In the genomic region with DNA sequence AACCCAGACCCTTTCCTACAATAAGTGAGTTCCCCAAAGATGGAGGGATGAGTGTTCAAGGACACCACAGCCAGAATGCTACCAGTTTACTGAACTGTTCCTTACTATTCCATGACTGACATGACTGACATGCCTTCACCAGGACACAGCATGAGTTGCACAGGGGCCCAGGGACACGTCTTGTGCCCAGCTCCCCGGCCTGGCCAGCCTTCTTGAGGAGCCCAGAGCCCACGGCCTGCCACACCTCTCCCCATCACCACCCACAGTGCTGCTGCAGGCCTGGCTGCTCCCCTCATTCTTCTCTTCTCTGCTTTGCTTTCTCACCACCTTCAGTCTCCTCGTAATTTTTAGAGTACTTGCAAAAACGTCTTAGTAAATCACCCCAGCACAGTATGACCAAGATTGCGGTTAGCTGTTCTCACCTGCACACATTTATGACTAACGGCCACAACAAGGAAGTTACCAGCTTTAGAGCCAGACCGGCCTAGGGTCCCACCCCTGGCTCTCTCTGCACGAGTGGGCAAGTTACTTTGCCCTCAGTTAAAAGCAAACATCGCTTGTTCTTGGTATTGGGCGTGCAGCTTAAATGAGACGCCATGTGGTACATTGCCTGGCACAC, we compare ENCODE assay signal across 12 cellular contexts. TPM values are rescaled to one million over a fixed set of nuclear protein-coding genes. Genes with fewer than 3 reads are reported as not detected.
DNase-seq lines count a peak whose midpoint lies in the region; ATAC-seq, FAIRE-seq and TF ChIP-seq lines count a peak whose summit lies in the region.
"Had no signal": no experiment of that assay in that cellular context is flagged by ENCODE, and none has a peak within 500 bp of the region (broad histone marks: within the 10 kb centered on the region; RNA-seq: fewer than 3 reads in every experiment).

No MANE protein-coding gene starts in this region.

- peak overlapping the region; percentile 38; the same call in 1 of the 2 replicates for H4K8ac ChIP-seq in H1 (ENCODE audit: extremely low read depth, insufficient read depth, low read length)

- H3K27me3 ChIP-seq in H1 (replicated peaks in 1 of 4; ENCODE audit: control insufficient read depth in 3 of 4, extremely low read depth in 1 of 4, insufficient read depth in 3 of 4, low read length in 3 of 4): no peaks in the 10 kb centered on the region
- no peaks in the 10 kb centered on the region for H3K27me3 ChIP-seq in breast epithelium
- H3K27me3 ChIP-seq: BLaER1 treated with 17β-estradiol and CSF1 and Interleukin-3, amounts not matched to agents 10 nM and 100 nM had no signal

- no peak overlapping the region for H2AK5ac ChIP-seq in H1 (ENCODE audit: low read depth, low read length)

- no peak overlapping the region; the same call in 1 of the 2 replicates for H2BK5ac ChIP-seq in H1 (ENCODE audit: low read depth, low read length)

- H3K23ac ChIP-seq in H1 (ENCODE audit: insufficient read length): no peak overlapping the region

- H3K36me3 ChIP-seq in H1 (ENCODE audit: control insufficient read depth in 2 of 4, insufficient read depth in 4 of 4, low read length in 3 of 4) (peaks cover 0 to 7% (median 3%) of the 10 kb centered on the region in 4 experiments; a peak in 5 of 8 replicates), breast epithelium (no peaks in the 10 kb centered on the region)

- no peak overlapping the region for H2BK15ac ChIP-seq in H1 (ENCODE audit: low read length)

- H3K4me3 Mint-ChIP-seq in activated naive CD8-positive, alpha-beta T cell: no peak overlapping the region
- no peak overlapping the region for H3K4me3 Mint-ChIP-seq in activated naive CD8-positive, alpha-beta T cell treated with anti-CD3 and anti-CD28 coated beads for 36 hours

- no peak for FAIRE-seq in H1 (lab: Jason Lieb, UNC)

- no peaks in the 10 kb centered on the region for H3K27me3 Mint-ChIP-seq in activated naive CD8-positive, alpha-beta T cell
- H3K27me3 Mint-ChIP-seq in activated naive CD8-positive, alpha-beta T cell treated with anti-CD3 and anti-CD28 coated beads for 36 hours: no peaks in the 10 kb centered on the region

- H3K4ac ChIP-seq in H1 (replicated peaks; ENCODE audit: insufficient read length, low read depth, low read length): no peak overlapping the region

- WGBS in H1 (ENCODE audit: extremely low coverage in 1 of 2, insufficient coverage in 1 of 2, insufficient read length in 1 of 2, insufficient replicate concordance in 2 of 2, low coverage in 1 of 2, low lambda C conversion rate in 2 of 2, missing lambda C conversion rate in 1 of 2), 2 experiments: 90% methylated on average over 12 of the region's 12 CpGs; no CpG with 5 or more reads in 1 of the 2 experiments

- peaks cover 14% of the 10 kb centered on the region for H3K36me3 Mint-ChIP-seq in activated naive CD8-positive, alpha-beta T cell
- peaks cover 22% of the 10 kb centered on the region for H3K36me3 Mint-ChIP-seq in activated naive CD8-positive, alpha-beta T cell treated with anti-CD3 and anti-CD28 coated beads for 36 hours

- no peak for TF ChIP-seq RAD21 in H1 (IDR thresholded peaks at IDR 0.05 in 1 of 2, conservative IDR thresholded peaks at IDR 0.05 in 1 of 2; ENCODE audit: low read depth in 2 of 2, low read length in 2 of 2)

- H2AFZ ChIP-seq in H1 (ENCODE audit: low read length): no peak overlapping the region

- H3K9me3 ChIP-seq in H1 (ENCODE audit: insufficient read depth in 2 of 2, low read depth in 1 of 2, low read length in 1 of 2) (peaks cover 0 to 6% of the 10 kb centered on the region in 2 experiments; a peak in 2 of 4 replicates), breast epithelium (no peaks in the 10 kb centered on the region)

- H3K27ac ChIP-seq in H1 (ENCODE audit: low read depth, low read length) (no peak overlapping the region), breast epithelium (peak overlapping the region in 1 of 2 donors; percentile 19)
- H3K27ac ChIP-seq: BLaER1 treated with 17β-estradiol and CSF1 and Interleukin-3, amounts not matched to agents 10 nM and 100 nM had no signal

- TF ChIP-seq CTCF in H1 (IDR thresholded peaks at IDR 0.05; ENCODE audit: control extremely low read depth in 1 of 3, insufficient read depth in 1 of 3, low read depth in 1 of 3, low read length in 3 of 3): no peak
- no peak for TF ChIP-seq CTCF in breast epithelium (IDR thresholded peaks at IDR 0.05)

- H4K20me1 ChIP-seq in H1 (replicated peaks in 1 of 2; ENCODE audit: control insufficient read depth in 1 of 2, insufficient read depth in 2 of 2, low read length in 2 of 2): no peaks in the 10 kb centered on the region

- H3K27ac Mint-ChIP-seq in activated naive CD8-positive, alpha-beta T cell: peak overlapping the region; percentile 4
- H3K27ac Mint-ChIP-seq in activated naive CD8-positive, alpha-beta T cell treated with anti-CD3 and anti-CD28 coated beads for 36 hours: no peak overlapping the region

- no peak for TF ChIP-seq POLR2A in H1 (IDR thresholded peaks at IDR 0.05; ENCODE audit: control extremely low read depth in 1 of 2, low read depth in 2 of 2, low read length in 2 of 2)
- no peak for TF ChIP-seq POLR2A in breast epithelium (IDR thresholded peaks at IDR 0.05)

- peaks cover 4% of the 10 kb centered on the region; the same call in 1 of the 2 replicates for H3K79me1 ChIP-seq in H1 (ENCODE audit: low read depth, low read length)

- no peak overlapping the region for H3K18ac ChIP-seq in H1 (ENCODE audit: extremely low read depth, low read length)

- no peaks in the 10 kb centered on the region for H3K23me2 ChIP-seq in H1 (ENCODE audit: low read depth, low read length)

- CTCF ChIA-PET in H1 (lab: Charles Lee; ENCODE audit: partially characterized antibody): interaction anchor here (0.6 to 1.9 kb wide), 2 partner anchors 31 to 99 kb away, joined by 3 to 11 read pairs; no protein-coding TSS in a partner anchor

- ATAC-seq in HG03432 (IDR thresholded peaks at IDR 0.05; ENCODE audit: unreplicated experiment): peak; percentile 99
- no peak for ATAC-seq in GM18870 (IDR thresholded peaks at IDR 0.05; ENCODE audit: unreplicated experiment)

- no peak overlapping the region for H3K9ac ChIP-seq in H1 (replicated peaks in 1 of 4; ENCODE audit: extremely low read depth in 1 of 4, low read depth in 3 of 4, low read length in 3 of 4)
- H3K9ac ChIP-seq: BLaER1 treated with 17β-estradiol and CSF1 and Interleukin-3, amounts not matched to agents 10 nM and 100 nM had no signal

- no peak overlapping the region for H3K14ac ChIP-seq in H1 (ENCODE audit: insufficient read length)

- peaks cover 0 to 59% of the 10 kb centered on the region in 2 experiments; a peak in 3 of 4 replicates for H3K79me2 ChIP-seq in H1 (ENCODE audit: control insufficient read depth in 1 of 2, insufficient read depth in 2 of 2, low read length in 2 of 2)

- no peaks in the 10 kb centered on the region for H3K4me1 ChIP-seq in H1 (replicated peaks in 1 of 4; ENCODE audit: control insufficient read depth in 3 of 4, insufficient read depth in 4 of 4, low read length in 3 of 4)
- H3K4me1 ChIP-seq in breast epithelium: no peaks in the 10 kb centered on the region
- H3K4me1 ChIP-seq: BLaER1 treated with 17β-estradiol and CSF1 and Interleukin-3, amounts not matched to agents 10 nM and 100 nM had no signal

- no peak overlapping the region for H4K91ac ChIP-seq in H1 (replicated peaks; ENCODE audit: insufficient read length, low read length)

- no peak overlapping the region for H3K56ac ChIP-seq in H1 (replicated peaks; ENCODE audit: insufficient read length, low read depth, low read length)

- no peaks in the 10 kb centered on the region for H3K9me3 Mint-ChIP-seq in activated naive CD8-positive, alpha-beta T cell (ENCODE audit: low read depth)
- H3K9me3 Mint-ChIP-seq in activated naive CD8-positive, alpha-beta T cell treated with anti-CD3 and anti-CD28 coated beads for 36 hours: no peaks in the 10 kb centered on the region

- no peak overlapping the region for H3K4me2 ChIP-seq in H1 (ENCODE audit: insufficient read depth in 1 of 2, low read depth in 2 of 2, low read length in 2 of 2)
- H3K4me2 ChIP-seq: BLaER1 treated with 17β-estradiol and CSF1 and Interleukin-3, amounts not matched to agents 10 nM and 100 nM had no signal

- TF ChIP-seq EP300 in H1 (IDR thresholded peaks at IDR 0.05; ENCODE audit: borderline replicate concordance in 1 of 2, low read depth in 2 of 2, low read length in 2 of 2): no peak

- POLR2A ChIA-PET in H1 (lab: Charles Lee; ENCODE audit: partially characterized antibody): interaction anchor here (1.2 to 2.0 kb wide), 3 partner anchors 13 to 19 kb away, joined by 4 to 5 read pairs (median 4); a partner anchor contains a TSS

- H4K5ac ChIP-seq in H1 (ENCODE audit: insufficient read length, low read depth, low read length): no peak overlapping the region

- no peak overlapping the region for H2BK20ac ChIP-seq in H1 (ENCODE audit: low read length)

- H3K4me1 Mint-ChIP-seq in activated naive CD8-positive, alpha-beta T cell (ENCODE audit: low read depth): peaks cover 19% of the 10 kb centered on the region
- H3K4me1 Mint-ChIP-seq in activated naive CD8-positive, alpha-beta T cell treated with anti-CD3 and anti-CD28 coated beads for 36 hours: peaks cover 16% of the 10 kb centered on the region

- intact Hi-C loops in breast epithelium (cut with DNase I; ENCODE audit: low total_unique reads): no loop called here

- DNase-seq in activated naive CD8-positive, alpha-beta T cell treated with anti-CD3 and anti-CD28 coated beads for 36 hours: no peak
- DNase-seq in H1 (ENCODE audit: low read depth in 1 of 2, low spot score in 2 of 2) (no peak), ureter (ENCODE audit: low spot score) (peak; percentile 54), T-helper 9 cell (no peak), breast epithelium (ENCODE audit: low spot score in 2 of 2) (no peak)
- DNase-seq: activated CD4-positive, CD25-positive, alpha-beta regulatory T cell treated with anti-CD3 and anti-CD28 coated beads, Interleukin-2, amount 50 U/mL, for 72 hours; mesendoderm; NCI-H1694 treated with DMSO at 0.1 percent for 48 hours had no signal

- no peak overlapping the region for H2BK120ac ChIP-seq in H1 (replicated peaks; ENCODE audit: low read depth, low read length)

- no peak overlapping the region for H3K4me3 ChIP-seq in H1 (ENCODE audit: extremely low read depth in 1 of 4, insufficient read depth in 2 of 4, low read depth in 3 of 4, low read length in 4 of 4)
- no peak overlapping the region for H3K4me3 ChIP-seq in breast epithelium
- H3K4me3 ChIP-seq: BLaER1 treated with 17β-estradiol and CSF1 and Interleukin-3, amounts not matched to agents 10 nM and 100 nM had no signal

- no peak overlapping the region for H2BK12ac ChIP-seq in H1 (ENCODE audit: low read depth, low read length)

RNA-seq across cellular contexts. Expression of a gene that starts 18.5 kb away (rescaled TPM):
- total RNA-seq in activated naive CD8-positive, alpha-beta T cell treated with anti-CD3 and anti-CD28 coated beads for 36 hours: 10 to 100 TPM; 42.8 to 44.8 TPM
- 59.6 and 64.6 TPM in 2 replicates for total RNA-seq in H1 (2021; fragmentation: NEBNext Ultra II Directional; extraction: Animal tissue kit (Norgen Biotek cat#: 25700))
- 4.9 and 6.8 TPM in 2 replicates for polyA plus RNA-seq in H1 (2011; rRNA removed)
- 8.7 TPM for polyA plus RNA-seq in H1 (2011; cell fraction: cytosol; rRNA removed)
- polyA plus RNA-seq in H1 (2011; cell fraction: nucleus; rRNA removed): 7.2 TPM
- 14.5 to 24.8 TPM (median 19.9 TPM) in 4 replicates for polyA plus RNA-seq in H1 (2012, experiment 1 of 2)
- polyA plus RNA-seq in H1 (2012, experiment 2 of 2): 2.8 TPM
- polyA plus RNA-seq in H1 (2013, experiment 1 of 2): 33.3 TPM
- 32.0 TPM for polyA plus RNA-seq in H1 (2013, experiment 2 of 2)
- polyA minus RNA-seq in H1 (2011; rRNA and poly(A)+ RNA removed): 20.9 and 27.1 TPM in 2 replicates
- 20.7 TPM for polyA minus RNA-seq in H1 (2011; cell fraction: cytosol; rRNA and poly(A)+ RNA removed)
- polyA minus RNA-seq in H1 (2011; cell fraction: nucleus; rRNA and poly(A)+ RNA removed): 42.6 TPM
- 46.2 TPM for total RNA-seq in ureter
- total RNA-seq in breast epithelium: 10 to 100 TPM; 23.0 to 29.9 (median 23.6) TPM
